ENCODE assay signal across 27 cellular contexts in genomic region chr18:68362907-68363306, GRCh38.
"Had no signal": no experiment of that assay in that cellular context is flagged by ENCODE, and none has a peak within 500 bp of the region (broad histone marks: within the 10 kb centered on the region; RNA-seq: fewer than 3 reads in every experiment).

No MANE protein-coding gene starts in this region.

- FAIRE-seq: endometrium, islet of Langerhans, keratinocyte had no signal

- H3K4me1 Mint-ChIP-seq: endodermal cell; memory B cell; naive thymus-derived CD4-positive, alpha-beta T cell had no signal

- H3K4me3 Mint-ChIP-seq: dendritic cell treated with granulocyte-macrophage colony-stimulating factor and Interleukin-4, amounts not matched to agents 40 ng/mL and 50 ng/mL, for 4 days; effector memory CD8-positive, alpha-beta T cell; endodermal cell; memory B cell; naive thymus-derived CD4-positive, alpha-beta T cell had no signal

- H3K36me3 Mint-ChIP-seq: memory B cell; naive thymus-derived CD4-positive, alpha-beta T cell had no signal

- DNase-seq: colonic mucosa; cortex of kidney; effector CD8-positive, alpha-beta T cell; effector memory CD8-positive, alpha-beta T cell; endodermal cell; erythroblast; esophagus squamous epithelium; foreskin fibroblast; foreskin melanocyte; gastrocnemius medialis; glutamatergic neuron; head of caudate nucleus; heart right ventricle; hippocampal formation; left cardiac atrium; left ventricle myocardium superior; mammary epithelial cell; mesendoderm; midbrain; naive thymus-derived CD4-positive, alpha-beta T cell had no signal

- ATAC-seq: effector memory CD8-positive, alpha-beta T cell; esophagus mucosa; gastrocnemius medialis; heart right ventricle; left cardiac atrium; left lung; left ventricle myocardium superior; naive thymus-derived CD4-positive, alpha-beta T cell had no signal

- H3K27ac Mint-ChIP-seq: dendritic cell treated with granulocyte-macrophage colony-stimulating factor and Interleukin-4, amounts not matched to agents 40 ng/mL and 50 ng/mL, for 4 days; effector memory CD8-positive, alpha-beta T cell; endodermal cell; memory B cell; naive thymus-derived CD4-positive, alpha-beta T cell had no signal

- H3K27me3 Mint-ChIP-seq: dendritic cell treated with granulocyte-macrophage colony-stimulating factor and Interleukin-4, amounts not matched to agents 40 ng/mL and 50 ng/mL, for 4 days; effector memory CD8-positive, alpha-beta T cell; memory B cell; naive thymus-derived CD4-positive, alpha-beta T cell had no signal
